Comparison of ENCODE assay signal across 15 cellular contexts in genomic region chr4:3250956-3251690, GRCh38. TPM values are rescaled to one million over a fixed set of nuclear protein-coding genes. Genes with fewer than 3 reads are reported as not detected.
DNase-seq lines count a peak whose midpoint lies in the region; ATAC-seq and TF ChIP-seq lines count a peak whose summit lies in the region.
"Had no signal": no experiment of that assay in that cellular context is flagged by ENCODE, and none has a peak within 500 bp of the region (broad histone marks: within the 10 kb centered on the region; RNA-seq: fewer than 3 reads in every experiment).

No MANE protein-coding gene starts in this region.

- POLR2A ChIA-PET in MCF 10A (lab: Yijun Ruan, JAX) (no interaction called here), activated B cell treated with CpG ODN at 0.5 μM for 24 hours (lab: Charles Lee) (no interaction called here)

- H3K27me3 ChIP-seq in mammary epithelial cell (ENCODE audit: insufficient read depth, low read length): no peaks in the 10 kb centered on the region
- H3K27me3 ChIP-seq in tibial artery: no peaks in the 10 kb centered on the region
- no peaks in the 10 kb centered on the region for H3K27me3 ChIP-seq in smooth muscle cell (ENCODE audit: low read depth)
- H3K27me3 ChIP-seq: adrenal gland had no signal

- no peaks in the 10 kb centered on the region for H4K20me1 ChIP-seq in mammary epithelial cell (ENCODE audit: insufficient read depth, low read length)
- no peaks in the 10 kb centered on the region for H4K20me1 ChIP-seq in smooth muscle cell (ENCODE audit: low read depth)

- H3K9me3 Mint-ChIP-seq in MCF 10A (ENCODE audit: unreplicated experiment) (no peaks in the 10 kb centered on the region), activated B cell treated with CpG ODN at 0.5 μM for 24 hours (no peaks in the 10 kb centered on the region)
- H3K9me3 Mint-ChIP-seq: activated CD4-positive, alpha-beta T cell treated with anti-CD3 and anti-CD28 coated beads, Interleukin-2, amount 10 ng/mL, durations not matched to agents 24 days and 14 days; naive thymus-derived CD4-positive, alpha-beta T cell had no signal

- intact Hi-C loops in MCF 10A (cut with micrococcal nuclease): no loop called here
- intact Hi-C loops in mammary epithelial cell (cut with micrococcal nuclease): no loop called here
- intact Hi-C loops in activated B cell treated with CpG ODN at 0.5 μM for 24 hours (cut with micrococcal nuclease): no loop called here
- intact Hi-C loops in tibial artery (cut with DNase I; ENCODE audit: low total_unique reads): no loop called here

- CTCF ChIA-PET in MCF 10A (lab: Yijun Ruan, JAX): no interaction called here
- CTCF ChIA-PET in mammary epithelial cell (lab: Charles Lee; ENCODE audit: low non-redundant PET): no interaction called here
- CTCF ChIA-PET in activated B cell treated with CpG ODN at 0.5 μM for 24 hours (lab: Charles Lee): no interaction called here

- H3K27ac Mint-ChIP-seq in MCF 10A (ENCODE audit: low read depth, unreplicated experiment) (no peak overlapping the region), activated B cell treated with CpG ODN at 0.5 μM for 24 hours (no peak overlapping the region)
- H3K27ac Mint-ChIP-seq: activated CD4-positive, alpha-beta T cell treated with anti-CD3 and anti-CD28 coated beads, Interleukin-2, amount 10 ng/mL, durations not matched to agents 24 days and 14 days had no signal

- H3K79me2 ChIP-seq in mammary epithelial cell (ENCODE audit: insufficient read depth, low read length): no peaks in the 10 kb centered on the region
- no peaks in the 10 kb centered on the region for H3K79me2 ChIP-seq in smooth muscle cell (ENCODE audit: low read depth)

- H3K27ac ChIP-seq in mammary epithelial cell (ENCODE audit: insufficient read depth, low read depth, low read length) (no peak overlapping the region), tibial artery (no peak overlapping the region), smooth muscle cell (ENCODE audit: low read depth) (no peak overlapping the region)
- H3K27ac ChIP-seq: adrenal gland had no signal

- H3K36me3 Mint-ChIP-seq in MCF 10A (ENCODE audit: insufficient read depth, unreplicated experiment): no peaks in the 10 kb centered on the region
- peaks cover 10% of the 10 kb centered on the region for H3K36me3 Mint-ChIP-seq in activated B cell treated with CpG ODN at 0.5 μM for 24 hours (ENCODE audit: low read depth)

- H3K4me3 ChIP-seq in mammary epithelial cell (replicated peaks in 1 of 3; ENCODE audit: insufficient read depth in 1 of 3, low read depth in 2 of 3, low read length in 3 of 3): no peak overlapping the region
- no peak overlapping the region for H3K4me3 ChIP-seq in tibial artery
- no peak overlapping the region for H3K4me3 ChIP-seq in smooth muscle cell
- H3K4me3 ChIP-seq: adrenal gland had no signal

- no peak overlapping the region for H3K4me3 Mint-ChIP-seq in MCF 10A (ENCODE audit: unreplicated experiment)
- no peak overlapping the region for H3K4me3 Mint-ChIP-seq in activated B cell treated with CpG ODN at 0.5 μM for 24 hours
- H3K4me3 Mint-ChIP-seq: activated CD4-positive, alpha-beta T cell treated with anti-CD3 and anti-CD28 coated beads, Interleukin-2, amount 10 ng/mL, durations not matched to agents 24 days and 14 days; naive thymus-derived CD4-positive, alpha-beta T cell had no signal

- dilution Hi-C loops in mammary epithelial cell (cut with HindIII; ENCODE audit: low sequenced_read_pairs): no loop called here

- TF ChIP-seq CTCF in MCF 10A (IDR thresholded peaks at IDR 0.05; ENCODE audit: unreplicated experiment) (no peak), mammary epithelial cell (conservative IDR thresholded peaks at IDR 0.05 in 1 of 2, IDR thresholded peaks at IDR 0.05 in 1 of 2; ENCODE audit: extremely low read depth in 1 of 2, insufficient read depth in 1 of 2, low read depth in 1 of 2, low read length in 2 of 2) (no peak), activated B cell treated with CpG ODN at 0.5 μM for 24 hours (IDR thresholded peaks at IDR 0.05) (no peak), tibial artery (IDR thresholded peaks at IDR 0.05) (no peak), smooth muscle cell (IDR thresholded peaks at IDR 0.05; ENCODE audit: borderline replicate concordance, insufficient read depth, poor library complexity, severe bottlenecking) (no peak)

- H3K9ac ChIP-seq in mammary epithelial cell (ENCODE audit: insufficient read depth, low read length): no peak overlapping the region
- no peak overlapping the region for H3K9ac ChIP-seq in smooth muscle cell (ENCODE audit: low read depth)

- H2AFZ ChIP-seq in mammary epithelial cell (ENCODE audit: low read depth, low read length) (no peak overlapping the region), smooth muscle cell (ENCODE audit: low read depth) (no peak overlapping the region)

- H3K9me3 ChIP-seq in mammary epithelial cell (replicated peaks; ENCODE audit: insufficient read depth, low read length) (no peaks in the 10 kb centered on the region), tibial artery (no peaks in the 10 kb centered on the region), smooth muscle cell (replicated peaks; ENCODE audit: low read depth) (no peaks in the 10 kb centered on the region)
- H3K9me3 ChIP-seq: adrenal gland had no signal

- H3K4me2 ChIP-seq in mammary epithelial cell (ENCODE audit: insufficient read depth, low read depth, low read length): no peak overlapping the region
- no peak overlapping the region for H3K4me2 ChIP-seq in smooth muscle cell

- 87% methylated on average over 18 of the region's 19 CpGs for WGBS in mammary epithelial cell (ENCODE audit: low coverage, missing lambda C conversion rate)
- WGBS in smooth muscle cell (ENCODE audit: low lambda C conversion rate): 89% methylated on average over 19 of the region's 19 CpGs

- H3K4me1 ChIP-seq in mammary epithelial cell (ENCODE audit: insufficient read depth, low read length) (no peaks in the 10 kb centered on the region), tibial artery (no peaks in the 10 kb centered on the region), smooth muscle cell (ENCODE audit: low read depth) (no peaks in the 10 kb centered on the region)
- H3K4me1 ChIP-seq: adrenal gland had no signal

- DNase-seq in MCF 10A (ENCODE audit: unreplicated experiment): peak; percentile 18
- DNase-seq in mammary epithelial cell: no peak
- DNase-seq in activated B cell treated with CpG ODN at 0.5 μM for 24 hours: no peak
- peak; percentile 83 for DNase-seq in kidney tubule cell (ENCODE audit: low spot score)
- peak; percentile 9 to 39 for DNase-seq in tibial artery
- no peak for DNase-seq in smooth muscle cell (lab: John Stamatoyannopoulos, UW; ENCODE audit: unreplicated experiment)
- DNase-seq: activated CD4-positive, alpha-beta T cell treated with anti-CD3 and anti-CD28 coated beads, Interleukin-2, amount 10 ng/mL, durations not matched to agents 24 days and 14 days; HCEC 1CT; Karpas-422; naive thymus-derived CD4-positive, alpha-beta T cell; NCI-H526 treated with DMSO at 0.1 percent for 48 hours had no signal

- BruUV-seq in MCF 10A (replicated peaks; lab: Mats Ljungman, UMichigan) (no TSS peak), mammary epithelial cell (replicated peaks; lab: Mats Ljungman, UMichigan) (no TSS peak)

- in situ Hi-C loops in mammary epithelial cell (cut with MboI; ENCODE audit: low sequenced_read_pairs in 2 of 2): no loop called here

- H3K4me1 Mint-ChIP-seq in MCF 10A (ENCODE audit: insufficient read depth, unreplicated experiment): no peaks in the 10 kb centered on the region
- peaks cover under 1% of the 10 kb centered on the region for H3K4me1 Mint-ChIP-seq in activated B cell treated with CpG ODN at 0.5 μM for 24 hours
- H3K4me1 Mint-ChIP-seq: naive thymus-derived CD4-positive, alpha-beta T cell had no signal

- H3K27me3 Mint-ChIP-seq in MCF 10A (ENCODE audit: insufficient read depth, unreplicated experiment) (no peaks in the 10 kb centered on the region), activated B cell treated with CpG ODN at 0.5 μM for 24 hours (no peaks in the 10 kb centered on the region)
- H3K27me3 Mint-ChIP-seq: activated CD4-positive, alpha-beta T cell treated with anti-CD3 and anti-CD28 coated beads, Interleukin-2, amount 10 ng/mL, durations not matched to agents 24 days and 14 days; naive thymus-derived CD4-positive, alpha-beta T cell had no signal

- ATAC-seq in activated B cell treated with CpG ODN at 0.5 μM for 24 hours (ENCODE audit: low read depth) (peak; percentile 41), HG02973 (IDR thresholded peaks at IDR 0.05; ENCODE audit: unreplicated experiment) (no peak), GM18868 (IDR thresholded peaks at IDR 0.05; ENCODE audit: unreplicated experiment) (no peak)
- ATAC-seq: naive thymus-derived CD4-positive, alpha-beta T cell; SK-N-SH treated with all-trans-retinoic acid at 6 μM for 48 hours had no signal

- H3K36me3 ChIP-seq in mammary epithelial cell (ENCODE audit: insufficient read depth, low read length) (no peaks in the 10 kb centered on the region), tibial artery (peaks cover 0 to 18% (median 0%) of the 10 kb centered on the region in 3 donors), smooth muscle cell (ENCODE audit: low read depth) (no peaks in the 10 kb centered on the region)
- H3K36me3 ChIP-seq: adrenal gland had no signal

- no peaks in the 10 kb centered on the region for H3F3A ChIP-seq in smooth muscle cell (ENCODE audit: low read depth)

RNA-seq across cellular contexts. Expression of gene MSANTD1, which starts 2.2 kb away (rescaled TPM):
- total RNA-seq in MCF 10A (2022) (0.37 and 0.66 TPM in 2 replicates), mammary epithelial cell (1 to 10 TPM in 1 of 2 donors, under 1 TPM in 1; 0.68 to 1.0 TPM), activated B cell treated with CpG ODN at 0.5 μM for 24 hours (3.4 and 5.0 TPM in 2 replicates), smooth muscle cell (1.4 TPM in 2 replicates)
- polyA plus RNA-seq in mammary epithelial cell (0.05 TPM), smooth muscle cell (0.30 and 0.43 TPM in 2 replicates)
- not detected for polyA minus RNA-seq in mammary epithelial cell
- polyA plus RNA-seq: naive thymus-derived CD4-positive, alpha-beta T cell had no signal

RNA-seq across cellular contexts. Expression of gene RGS12, which starts 41.7 kb away (rescaled TPM):
- 28.3 and 36.0 TPM in 2 replicates for total RNA-seq in MCF 10A (2022)
- 10 to 100 TPM; 72.5 to 91.4 TPM for total RNA-seq in mammary epithelial cell
- 30.9 TPM for polyA plus RNA-seq in mammary epithelial cell
- polyA minus RNA-seq in mammary epithelial cell: 41.6 TPM
- 8.5 and 10.6 TPM in 2 replicates for total RNA-seq in activated B cell treated with CpG ODN at 0.5 μM for 24 hours
- total RNA-seq in smooth muscle cell: 13.0 and 28.5 TPM in 2 replicates
- 20.5 and 38.7 TPM in 2 replicates for polyA plus RNA-seq in smooth muscle cell

Comparison
In these comparisons a context has a peak if more than half of its experiments do, and no peak if none do; other contexts are left out.
1. DNase-seq: peak in MCF 10A (single experiment), kidney tubule cell (single experiment) and tibial artery (2 of 2); none in mammary epithelial cell (single experiment), activated B cell treated with CpG ODN at 0.5 μM for 24 hours (single experiment) and smooth muscle cell (single experiment).